In genomic region chr9:41272879-41273548, GRCh38 we compare ENCODE assay signal across 8 cellular contexts.
DNase-seq lines count a peak whose midpoint lies in the region; ATAC-seq and TF ChIP-seq lines count a peak whose summit lies in the region.
"Not testable (repeated sequence)": the region's sequence is repeated elsewhere in the genome, so short reads cannot be mapped to it uniquely, and the experiment has no call there.

No MANE protein-coding gene starts in this region.

- not testable (repeated sequence) for H3K4me1 ChIP-seq in Panc1 (ENCODE audit: control insufficient read depth, insufficient read depth, low read length); mesodermal cell (ENCODE audit: control insufficient read depth, insufficient read depth, low read length, poor library complexity, severe bottlenecking)

- not testable (repeated sequence) for H3K27me3 ChIP-seq in Panc1 (ENCODE audit: control insufficient read depth, insufficient read depth, low read length)

- intact Hi-C loops in Panc1 (cut with micrococcal nuclease; ENCODE audit: unreplicated experiment) = not testable (repeated sequence)

- POLR2A ChIA-PET in Panc1 (lab: Charles Lee) = not testable (repeated sequence)

- in situ Hi-C loops in Panc1 (cut with HindIII; ENCODE audit: low pct_unique_long_range_greater_than_20kb, low sequenced_read_pairs) = not testable (repeated sequence)

- CTCF ChIA-PET in Panc1 (lab: Charles Lee) = not testable (repeated sequence)

- H3K4me3 ChIP-seq in Panc1 (ENCODE audit: low read depth in 2 of 2, low read length in 2 of 2) (peak overlapping the region; percentile 37 to 41), epithelial cell of proximal tubule (ENCODE audit: low read depth, low read length) (peak overlapping the region; percentile 57), mesodermal cell (ENCODE audit: extremely low read depth, insufficient read depth, low read length, poor library complexity, severe bottlenecking) (peak overlapping the region; percentile 14)

- WGBS in mesodermal cell (ENCODE audit: insufficient coverage in 2 of 2), 2 experiments = 3 to 4% methylated on average over 8 to 10 of the region's 49 CpGs

- ATAC-seq in GM19372 (IDR thresholded peaks at IDR 0.05; ENCODE audit: low read depth, unreplicated experiment) (peak; percentile 20), HG02973 (IDR thresholded peaks at IDR 0.05; ENCODE audit: unreplicated experiment) (peak; percentile 33), Panc1 (peak; percentile 53)

- not testable (repeated sequence) for TF ChIP-seq CTCF in Panc1 (IDR thresholded peaks at IDR 0.05); epithelial cell of proximal tubule (conservative IDR thresholded peaks at IDR 0.05; ENCODE audit: low read depth, low read length)

- H3K9me3 ChIP-seq in Panc1 (ENCODE audit: control insufficient read depth, insufficient read depth, low read depth, low read length); mesodermal cell (ENCODE audit: control insufficient read depth, low read length): not testable (repeated sequence)

- not testable (repeated sequence) for H3K36me3 ChIP-seq in Panc1 (ENCODE audit: control insufficient read depth, insufficient read depth, low read length); mesodermal cell (ENCODE audit: control insufficient read depth, insufficient read depth, low read length)

- not testable (repeated sequence) for BruUV-seq in Panc1 (replicated peaks; lab: Mats Ljungman, UMichigan)

- not testable (repeated sequence) for H3K27ac ChIP-seq in Panc1 (ENCODE audit: low read length); mesodermal cell (ENCODE audit: low read depth, low read length, severe bottlenecking)

- DNase-seq in CD1c-positive myeloid dendritic cell (ENCODE audit: extremely low spot score) = peak; percentile 13
- DNase-seq in Panc1 (ENCODE audit: low read depth, low spot score); epithelial cell of proximal tubule (ENCODE audit: low read depth): not testable (repeated sequence)
- peak; percentile 23 for DNase-seq in activated effector memory CD4-positive, alpha-beta T cell treated with Interleukin-2 at 50 U/mL for 16 hours
- DNase-seq in stimulated activated CD4-positive, alpha-beta T cell treated with anti-CD3 and anti-CD28 coated beads, Interleukin-2, amount 100 ng/mL, for 24 hours = peak; percentile 34 to 36
